Comparison of ENCODE assay signal across 9 cellular contexts in genomic region chr7:36794689-36795088, GRCh38.
DNase-seq lines count a peak whose midpoint lies in the region; ATAC-seq and TF ChIP-seq lines count a peak whose summit lies in the region.
"Had no signal": no experiment of that assay in that cellular context is flagged by ENCODE, and none has a peak within 500 bp of the region (broad histone marks: within the 10 kb centered on the region; RNA-seq: fewer than 3 reads in every experiment).

No MANE protein-coding gene starts in this region.

- no peaks in the 10 kb centered on the region for H3K9me3 Mint-ChIP-seq in immature natural killer cell

- DNase-seq in LoVo (ENCODE audit: low spot score) (peak; percentile 6), SW480 (ENCODE audit: low spot score) (peak; percentile 98), immature natural killer cell (no peak), stomach (no peak), upper lobe of right lung (no peak), NAMALWA (ENCODE audit: low spot score) (no peak)
- no peak for DNase-seq in activated CD4-positive, alpha-beta T cell treated with anti-CD3 and anti-CD28 coated beads for 48 hours

- TF ChIP-seq CTCF in stomach (IDR thresholded peaks at IDR 0.05): no peak
- no peak for TF ChIP-seq CTCF in upper lobe of right lung (IDR thresholded peaks at IDR 0.05)

- peaks cover 64 to 66% of the 10 kb centered on the region in 2 donors for H3K4me1 Mint-ChIP-seq in immature natural killer cell

- WGBS in stomach, 5 donors: 63 to 74% (median 66%) methylated on average over 3 of the region's 3 CpGs

- H3K4me2 ChIP-seq in BLaER1: peak overlapping the region; percentile 38

- peak overlapping the region; percentile 39 to 80 (median 68) for H3K27ac Mint-ChIP-seq in immature natural killer cell

- H3K4me3 Mint-ChIP-seq in immature natural killer cell: no peak overlapping the region
- H3K4me3 Mint-ChIP-seq: brain had no signal

- TF ChIP-seq POLR2A in stomach (IDR thresholded peaks at IDR 0.05): no peak

- no peaks in the 10 kb centered on the region for H4K20me1 ChIP-seq in BLaER1

- no peak for TF ChIP-seq EP300 in stomach (IDR thresholded peaks at IDR 0.05)

- peaks cover 32% of the 10 kb centered on the region for H3K4me1 ChIP-seq in BLaER1
- H3K4me1 ChIP-seq in stomach: peaks cover 0 to 13% (median 0%) of the 10 kb centered on the region in 4 donors
- H3K4me1 ChIP-seq in upper lobe of right lung: no peaks in the 10 kb centered on the region

- peaks cover 0 to 23% (median 3%) of the 10 kb centered on the region in 3 donors for H3K36me3 Mint-ChIP-seq in immature natural killer cell
- H3K36me3 Mint-ChIP-seq: brain had no signal

- H3K9ac ChIP-seq in BLaER1: no peak overlapping the region

- H3K36me3 ChIP-seq in BLaER1: no peaks in the 10 kb centered on the region
- no peaks in the 10 kb centered on the region for H3K36me3 ChIP-seq in stomach
- no peaks in the 10 kb centered on the region for H3K36me3 ChIP-seq in upper lobe of right lung

- no peaks in the 10 kb centered on the region for H3K27me3 ChIP-seq in BLaER1
- no peaks in the 10 kb centered on the region for H3K27me3 ChIP-seq in stomach
- no peaks in the 10 kb centered on the region for H3K27me3 ChIP-seq in upper lobe of right lung

- H3K27ac ChIP-seq in BLaER1 (0 out of 2 replicates have a peak overlapping the region, but pooled peaks have one; percentile 27), stomach (no peak overlapping the region), upper lobe of right lung (no peak overlapping the region)

- ATAC-seq in upper lobe of right lung: no peak

- H3K27me3 Mint-ChIP-seq in immature natural killer cell (ENCODE audit: low read depth in 3 of 3): peaks cover 0 to 2% (median 2%) of the 10 kb centered on the region in 3 donors

- intact Hi-C loops in stomach (cut with DNase I; ENCODE audit: low total_unique reads) (no loop called here), upper lobe of right lung (cut with DNase I) (no loop called here)

- H3K4me3 ChIP-seq in BLaER1 (no peak overlapping the region), stomach (no peak overlapping the region), upper lobe of right lung (no peak overlapping the region)

- H3K9me3 ChIP-seq in BLaER1 (no peaks in the 10 kb centered on the region), stomach (no peaks in the 10 kb centered on the region), upper lobe of right lung (no peaks in the 10 kb centered on the region)

Comparison
In these comparisons a context has a peak if more than half of its experiments do, and no peak if none do; other contexts are left out.
1. DNase-seq: peak in LoVo (single experiment) and SW480 (single experiment); none in immature natural killer cell (0 of 3), stomach (single experiment), upper lobe of right lung (single experiment), activated CD4-positive, alpha-beta T cell treated with anti-CD3 and anti-CD28 coated beads for 48 hours (single experiment) and NAMALWA (single experiment).